Comparison of ENCODE assay signal across 11 cellular contexts in the genomic region with DNA sequence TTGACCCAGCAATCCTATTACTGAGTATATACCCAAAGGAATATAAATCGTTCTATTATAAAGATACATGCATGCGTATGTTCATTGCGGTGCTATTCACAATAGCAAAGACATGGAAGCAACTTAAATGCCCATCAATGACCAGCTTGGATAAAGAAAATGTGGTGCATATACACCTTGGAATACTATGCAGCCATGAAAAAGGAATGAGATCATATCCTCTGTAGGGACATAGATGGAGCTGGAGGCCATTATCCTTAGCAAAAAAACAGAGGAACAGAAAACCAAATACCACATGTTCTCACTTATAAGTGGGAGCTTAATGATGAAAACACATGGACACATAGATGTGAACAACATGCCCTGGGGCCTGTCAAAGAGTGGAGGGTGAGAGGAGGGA.
"Had no signal": no experiment of that assay in that cellular context is flagged by ENCODE, and none has a peak within 500 bp of the region (broad histone marks: within the 10 kb centered on the region; RNA-seq: fewer than 3 reads in every experiment).

No MANE protein-coding gene starts in this region.

- H2AFZ ChIP-seq: GM23248, GM23338 had no signal

- DNase-seq: GM23248, GOT3, H7, H9, HCEC 1CT, HFFc6 had no signal

- H3K27ac ChIP-seq: GM23248 had no signal

- H3K4me3 Mint-ChIP-seq: GM23338, H9, HFFc6 had no signal

- H3K36me3 ChIP-seq: HAP-1 had no signal

- FAIRE-seq: H1, H54 had no signal

- H3K27ac Mint-ChIP-seq: GM23338, H9, HFFc6 had no signal

- H3K9ac ChIP-seq: GM23248 had no signal

- H3K4me2 ChIP-seq: GM23338 had no signal

- H3K4me3 ChIP-seq: GM23248, GM23338, HAP-1 had no signal

- ATAC-seq: GM23338, HCT116 had no signal
